ENCODE assay signal across 36 cellular contexts in the genomic region with DNA sequence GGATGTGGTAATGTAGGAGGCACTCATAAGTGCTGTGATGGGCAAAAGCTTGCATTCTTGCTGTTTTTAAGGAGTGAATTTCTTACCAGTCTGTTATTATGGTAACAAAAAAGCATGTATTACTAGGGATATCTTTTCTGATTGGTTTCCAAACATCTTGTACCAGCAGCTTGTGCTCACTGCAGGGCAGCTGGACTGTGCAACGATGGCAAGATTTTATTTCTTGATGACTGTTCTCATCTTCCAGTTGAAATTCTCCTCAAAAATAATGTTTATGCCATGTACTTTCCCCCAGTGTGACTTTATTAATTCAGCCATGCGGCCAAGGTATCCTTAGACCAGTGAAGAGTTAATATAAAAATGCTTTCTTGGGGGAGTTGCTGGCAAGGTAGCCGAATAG. TPM values are rescaled to one million over a fixed set of nuclear protein-coding genes. Genes with fewer than 3 reads are reported as not detected.
DNase-seq lines count a peak whose midpoint lies in the region; ATAC-seq, FAIRE-seq and TF ChIP-seq lines count a peak whose summit lies in the region.
"Had no signal": no experiment of that assay in that cellular context is flagged by ENCODE, and none has a peak within 500 bp of the region (broad histone marks: within the 10 kb centered on the region; RNA-seq: fewer than 3 reads in every experiment).

No MANE protein-coding gene starts in this region.

- H3K4me2 ChIP-seq in HepG2 (ENCODE audit: low read depth, low read length), result no peak overlapping the region
- H3K4me2 ChIP-seq: A549; BLaER1; BLaER1 treated with 17β-estradiol and CSF1 and Interleukin-3, amounts not matched to agents 10 nM and 100 nM had no signal

- no peaks in the 10 kb centered on the region for H3K79me2 ChIP-seq in HepG2 (ENCODE audit: insufficient read depth, low read length)

- TF ChIP-seq POLR2A in HepG2 (IDR thresholded peaks at IDR 0.05; ENCODE audit: insufficient read depth in 1 of 2, low read depth in 2 of 2, low read length in 2 of 2) (no peak), right lobe of liver (IDR thresholded peaks at IDR 0.05) (no peak)

- TF ChIP-seq CTCF in HepG2 (CRISPR knock-in tag; IDR thresholded peaks at IDR 0.05), result no peak
- no peak for TF ChIP-seq CTCF in right lobe of liver (IDR thresholded peaks at IDR 0.05)

- H3K9me3 Mint-ChIP-seq in effector memory CD8-positive, alpha-beta T cell, result peaks cover 2 to 13% of the 10 kb centered on the region in 2 donors
- H3K9me3 Mint-ChIP-seq: CD4-positive, alpha-beta T cell had no signal

- POLR2A ChIA-PET in HepG2 (lab: Yijun Ruan, JAX), result no interaction called here

- no peaks in the 10 kb centered on the region for H4K20me1 ChIP-seq in HepG2 (ENCODE audit: insufficient read depth, low read length)

- no peaks in the 10 kb centered on the region for H3K4me1 ChIP-seq in HepG2 (ENCODE audit: insufficient read depth, low read length)
- no peaks in the 10 kb centered on the region for H3K4me1 ChIP-seq in right lobe of liver
- H3K4me1 ChIP-seq: A549, BE2C, BLaER1, Caco-2 had no signal

- 100% methylated on average over 3 of the region's 3 CpGs for WGBS in HepG2 (ENCODE audit: low lambda C conversion rate)
- 100% methylated on average over 3 of the region's 3 CpGs for WGBS in right lobe of liver (ENCODE audit: insufficient coverage, low coverage, low lambda C conversion rate, missing lambda C conversion rate)

- TSS peak; percentile 24 for BruUV-seq in HepG2 (replicated peaks; lab: Mats Ljungman, UMichigan)

- H3K27me3 Mint-ChIP-seq in effector memory CD8-positive, alpha-beta T cell, result no peaks in the 10 kb centered on the region
- H3K27me3 Mint-ChIP-seq: B cell; CD4-positive, alpha-beta memory T cell; CD4-positive, alpha-beta T cell; CD4-positive, CD25-positive, alpha-beta regulatory T cell; CD8-positive, alpha-beta memory T cell had no signal

- H2AFZ ChIP-seq in HepG2 (ENCODE audit: low read length), result no peak overlapping the region

- CTCF ChIA-PET in HepG2 (lab: Yijun Ruan, JAX; ENCODE audit: low intra/inter-chr PET ratio, low total read pairs), result no interaction called here

- H3K27ac ChIP-seq in HepG2 (ENCODE audit: extremely low read length, insufficient read depth, low read length) (no peak overlapping the region), right lobe of liver (no peak overlapping the region)
- H3K27ac ChIP-seq: 22Rv1; A549; BLaER1; BLaER1 treated with 17β-estradiol and CSF1 and Interleukin-3, amounts not matched to agents 10 nM and 100 nM; C4-2B had no signal

- in situ Hi-C loops in HepG2 (cut with HindIII; ENCODE audit: extremely low pct_ligation_motif_present, low pct_unique_long_range_greater_than_20kb) (no loop called here), G401 (cut with HindIII; ENCODE audit: low sequenced_read_pairs) (no loop called here)

- H3K9ac ChIP-seq in HepG2 (ENCODE audit: insufficient read depth, low read depth, low read length), result no peak overlapping the region
- H3K9ac ChIP-seq: BLaER1; BLaER1 treated with 17β-estradiol and CSF1 and Interleukin-3, amounts not matched to agents 10 nM and 100 nM had no signal

- peaks cover 5% of the 10 kb centered on the region in 2 donors for H3K4me1 Mint-ChIP-seq in effector memory CD8-positive, alpha-beta T cell (ENCODE audit: low read depth in 2 of 2)
- H3K4me1 Mint-ChIP-seq: B cell, CD14-positive monocyte had no signal

- no peak overlapping the region for H3K4me3 Mint-ChIP-seq in effector memory CD8-positive, alpha-beta T cell
- H3K4me3 Mint-ChIP-seq: B cell; CD14-positive monocyte; CD4-positive, alpha-beta memory T cell; CD4-positive, alpha-beta T cell; CD4-positive, CD25-positive, alpha-beta regulatory T cell; CD8-positive, alpha-beta memory T cell; CD8-positive, alpha-beta T cell had no signal

- H3K36me3 ChIP-seq in HepG2 (replicated peaks in 1 of 2; ENCODE audit: control insufficient read depth in 1 of 2, insufficient read depth in 2 of 2, low read length in 2 of 2) (peaks cover 9 to 30% of the 10 kb centered on the region in 2 experiments; a peak in 4 of 5 replicates), right lobe of liver (peaks cover 0 to 2% (median 1%) of the 10 kb centered on the region in 4 donors)

- FAIRE-seq in HepG2 (lab: Jason Lieb, UNC), result no peak
- FAIRE-seq: A204.1, A549, D721Med had no signal

- H3K4me3 ChIP-seq in HepG2 (replicated peaks in 1 of 3; ENCODE audit: insufficient read depth in 1 of 3, low read depth in 2 of 3, low read length in 3 of 3) (no peak overlapping the region), right lobe of liver (no peak overlapping the region)
- H3K4me3 ChIP-seq: A549, BLaER1 had no signal

- intact Hi-C loops in HepG2 (cut with micrococcal nuclease; ENCODE audit: unreplicated experiment), result no loop called here
- intact Hi-C loops in right lobe of liver (cut with DNase I), result no loop called here

- H3K27me3 ChIP-seq in HepG2 (ENCODE audit: control insufficient read depth in 1 of 2, insufficient read depth in 2 of 2, low read length in 2 of 2) (no peaks in the 10 kb centered on the region), right lobe of liver (no peaks in the 10 kb centered on the region)
- H3K27me3 ChIP-seq: BE2C; BLaER1; BLaER1 treated with 17β-estradiol and CSF1 and Interleukin-3, amounts not matched to agents 10 nM and 100 nM had no signal

- DNase-seq in HepG2 (ENCODE audit: low spot score), result no peak
- no peak for DNase-seq in right lobe of liver
- DNase-seq in G401 (ENCODE audit: low spot score), result peak; percentile 65
- DNase-seq in cerebellar cortex (ENCODE audit: low spot score), result peak; percentile 57
- DNase-seq in cerebellum (ENCODE audit: low spot score), result peak; percentile 36
- DNase-seq in NCI-H1092 (lab: John Stamatoyannopoulos, UW), result no peak
- no peak for DNase-seq in effector memory CD8-positive, alpha-beta T cell
- DNase-seq in anterior cingulate cortex (lab: John Stamatoyannopoulos, UW), result no peak
- DNase-seq: 8988T; ACHN; AML-193; BE2C; Caco-2; Calu3; CD4-positive, alpha-beta memory T cell; CD4-positive, alpha-beta T cell; CD4-positive, CD25-positive, alpha-beta regulatory T cell; CD8-positive, alpha-beta memory T cell; CD8-positive, alpha-beta T cell; COR-L47; DMS 273 treated with DMSO at 0.1 percent for 48 hours; DMS153; DMS53; DMS79; DMS79 treated with DMSO at 0.1 percent for 48 hours; DND-41; EL had no signal

- ATAC-seq in HepG2 (no peak), right lobe of liver (no peak)
- no peak for ATAC-seq in effector memory CD8-positive, alpha-beta T cell (replicated peaks)
- ATAC-seq: A549; CD8-positive, alpha-beta T cell had no signal

- peaks cover 26% of the 10 kb centered on the region for H3K36me3 Mint-ChIP-seq in effector memory CD8-positive, alpha-beta T cell (ENCODE audit: insufficient read depth)

- TF ChIP-seq EP300 in HepG2 (IDR thresholded peaks at IDR 0.05; ENCODE audit: low read depth in 2 of 2, low read length in 2 of 2) (no peak), HepG2 (CRISPR knock-in tag; IDR thresholded peaks at IDR 0.05; ENCODE audit: borderline replicate concordance) (no peak)

- H3K9me3 ChIP-seq in HepG2 (ENCODE audit: low read length), result no peaks in the 10 kb centered on the region
- H3K9me3 ChIP-seq in right lobe of liver, result no peaks in the 10 kb centered on the region
- H3K9me3 ChIP-seq: BE2C had no signal

- no peak for TF ChIP-seq RAD21 in HepG2 (CRISPR knock-in tag; IDR thresholded peaks at IDR 0.05)

- no peak overlapping the region for H3K27ac Mint-ChIP-seq in effector memory CD8-positive, alpha-beta T cell
- H3K27ac Mint-ChIP-seq: B cell; CD14-positive monocyte; CD4-positive, alpha-beta T cell; CD4-positive, CD25-positive, alpha-beta regulatory T cell; CD8-positive, alpha-beta T cell had no signal

TF ChIP-seq in HepG2, 621 proteins besides CTCF, POLR2A, EP300 and RAD21:
- TF ChIP-seq ZNF749 (CRISPR knock-in tag; IDR thresholded peaks at IDR 0.05; ENCODE audit: borderline replicate concordance) (no peak), ZNF737 (CRISPR knock-in tag; IDR thresholded peaks at IDR 0.05; ENCODE audit: borderline replicate concordance) (no peak), ADNP (CRISPR knock-in tag; IDR thresholded peaks at IDR 0.05) (no peak)

RNA-seq across cellular contexts. Expression of gene EMSY, which starts 35.4 kb away (rescaled TPM):
- 10.6 and 11.6 TPM in 2 replicates for total RNA-seq in HepG2 (2016; rRNA removed; fragmentation: Illumina TruSeq; extraction: Trizol)
- total RNA-seq in HepG2 (2016; cell fraction: cytosol; rRNA removed; fragmentation: Illumina TruSeq; extraction: Trizol; ENCODE audit: low read depth), result 10.9 and 11.4 TPM in 2 replicates
- total RNA-seq in HepG2 (2016; cell fraction: insoluble cytoplasmic fraction; rRNA removed; fragmentation: Illumina TruSeq; extraction: Trizol), result 9.9 and 11.7 TPM in 2 replicates
- total RNA-seq in HepG2 (2016; cell fraction: membrane; rRNA removed; fragmentation: Illumina TruSeq; extraction: Trizol), result 6.4 and 6.7 TPM in 2 replicates
- 30.0 and 30.3 TPM in 2 replicates for total RNA-seq in HepG2 (2016; cell fraction: nucleus; rRNA removed; fragmentation: Illumina TruSeq; extraction: Trizol)
- polyA plus RNA-seq in HepG2 (2011; rRNA removed), result 16.6 and 18.5 TPM in 2 replicates
- polyA plus RNA-seq in HepG2 (2011; cell fraction: cytosol; rRNA removed), result 8.0 and 8.3 TPM in 2 replicates
- polyA plus RNA-seq in HepG2 (2011; cell fraction: nucleus; rRNA removed), result 22.2 and 33.5 TPM in 2 replicates
- 8.1 and 12.0 TPM in 2 replicates for polyA plus RNA-seq in HepG2 (2012)
- 0.51 and 0.80 TPM in 2 replicates for polyA plus RNA-seq in HepG2 (2016; cell fraction: cytosol; fragmentation: Illumina TruSeq; extraction: Trizol; ENCODE audit: low read depth)
- 10.5 and 12.2 TPM in 2 replicates for polyA plus RNA-seq in HepG2 (2016; cell fraction: insoluble cytoplasmic fraction; fragmentation: Illumina TruSeq; extraction: Trizol; ENCODE audit: low read depth)
- 1.2 and 1.9 TPM in 2 replicates for polyA plus RNA-seq in HepG2 (2016; cell fraction: membrane; fragmentation: Illumina TruSeq; extraction: Trizol; ENCODE audit: low read depth)
- 22.0 and 24.6 TPM in 2 replicates for polyA plus RNA-seq in HepG2 (2016; cell fraction: nucleus; fragmentation: Illumina TruSeq; extraction: Trizol; ENCODE audit: insufficient read depth, low read depth)
- polyA minus RNA-seq in HepG2 (2011; rRNA and poly(A)+ RNA removed; ENCODE audit: low replicate concordance), result 25.3 and 56.5 TPM in 2 replicates
- 7.3 and 8.1 TPM in 2 replicates for polyA minus RNA-seq in HepG2 (2011; cell fraction: cytosol; rRNA and poly(A)+ RNA removed)
- 74.8 and 84.5 TPM in 2 replicates for polyA minus RNA-seq in HepG2 (2011; cell fraction: nucleus; rRNA and poly(A)+ RNA removed)
- 10 to 100 TPM in 2 of 6 experiments, 1 to 10 TPM in 4; 6.1 to 15.2 (median 7.2) TPM for total RNA-seq in right lobe of liver
- total RNA-seq in G401 (2014; rRNA removed; shearing (Covaris generic)), result 6.3 and 12.8 TPM in 2 replicates
- 57.3 TPM for total RNA-seq in cerebellum

Comparison
In these comparisons a context has a peak if more than half of its experiments do, and no peak if none do; other contexts are left out.
1. DNase-seq: peak in G401 (single experiment), cerebellar cortex (single experiment) and cerebellum (single experiment); none in HepG2 (single experiment), right lobe of liver (0 of 3), NCI-H1092 (single experiment), effector memory CD8-positive, alpha-beta T cell (0 of 3) and anterior cingulate cortex (0 of 58).